In the genomic region with DNA sequence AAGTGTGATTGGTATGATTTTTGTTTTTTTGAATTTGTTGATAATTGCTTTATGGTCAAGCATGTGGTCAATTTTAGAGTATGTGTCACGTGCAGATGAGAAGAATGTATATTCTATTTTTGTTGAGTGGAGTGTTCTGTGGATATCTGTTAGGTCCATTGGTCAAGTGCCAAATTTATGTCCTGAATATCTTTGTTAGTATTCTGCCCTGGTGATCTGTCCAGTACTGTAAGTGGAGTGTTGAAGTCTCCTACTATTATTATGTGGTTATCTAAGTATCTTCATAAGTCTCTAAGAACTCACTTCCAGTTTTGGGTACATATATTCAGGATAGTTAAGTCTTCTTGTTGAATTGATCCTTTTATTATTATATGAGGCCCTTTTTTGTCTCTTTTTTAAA, we compare ENCODE assay signal across 25 cellular contexts.
DNase-seq lines count a peak whose midpoint lies in the region; ATAC-seq, FAIRE-seq and TF ChIP-seq lines count a peak whose summit lies in the region.
"Had no signal": no experiment of that assay in that cellular context is flagged by ENCODE, and none has a peak within 500 bp of the region (broad histone marks: within the 10 kb centered on the region; RNA-seq: fewer than 3 reads in every experiment).

No MANE protein-coding gene starts in this region.

- TF ChIP-seq CTCF in heart left ventricle (IDR thresholded peaks at IDR 0.05) (no peak), left ventricle myocardium inferior (IDR thresholded peaks at IDR 0.05; ENCODE audit: borderline replicate concordance) (no peak), pancreas (IDR thresholded peaks at IDR 0.05) (no peak)

- H3K9me3 ChIP-seq in heart left ventricle = peaks cover 0 to 15% (median 0%) of the 10 kb centered on the region in 12 donors
- H3K9me3 ChIP-seq in left ventricle myocardium inferior (replicated peaks) = no peaks in the 10 kb centered on the region
- no peaks in the 10 kb centered on the region for H3K9me3 ChIP-seq in pancreas
- H3K9me3 ChIP-seq: BE2C had no signal

- no peaks in the 10 kb centered on the region for H3K9me3 Mint-ChIP-seq in immature natural killer cell

- H3K36me3 Mint-ChIP-seq in immature natural killer cell = no peaks in the 10 kb centered on the region
- H3K36me3 Mint-ChIP-seq: CD14-positive monocyte; CD4-positive, alpha-beta memory T cell had no signal

- H3K27ac ChIP-seq in heart left ventricle (no peak overlapping the region), left ventricle myocardium inferior (replicated peaks) (no peak overlapping the region), pancreas (no peak overlapping the region)
- H3K27ac ChIP-seq: BLaER1 had no signal

- H3K4me3 ChIP-seq in heart left ventricle (no peak overlapping the region), left ventricle myocardium inferior (no peak overlapping the region), pancreas (no peak overlapping the region)
- H3K4me3 ChIP-seq: BLaER1, GM12878 had no signal

- intact Hi-C loops in heart left ventricle (cut with DNase I) (no loop called here), left ventricle myocardium inferior (cut with micrococcal nuclease) (no loop called here), pancreas (cut with DNase I) (no loop called here)

- H3K4me1 ChIP-seq in heart left ventricle (no peaks in the 10 kb centered on the region), left ventricle myocardium inferior (no peaks in the 10 kb centered on the region), pancreas (no peaks in the 10 kb centered on the region)
- H3K4me1 ChIP-seq: BE2C, BLaER1 had no signal

- ATAC-seq in heart left ventricle (peak in 3 of 4 donors; percentile 50 to 61 (median 54)), pancreas (no peak)
- ATAC-seq: GM12878 had no signal

- H3K27me3 Mint-ChIP-seq in immature natural killer cell (ENCODE audit: low read depth in 3 of 3) = peaks cover 0 to 2% (median 0%) of the 10 kb centered on the region in 3 donors
- H3K27me3 Mint-ChIP-seq: CD4-positive, CD25-positive, alpha-beta regulatory T cell; CD8-positive, alpha-beta memory T cell had no signal

- TF ChIP-seq POLR2A in heart left ventricle (IDR thresholded peaks at IDR 0.05) = no peak

- H3K27ac Mint-ChIP-seq in immature natural killer cell = no peak overlapping the region
- H3K27ac Mint-ChIP-seq: CD14-positive monocyte; CD4-positive, CD25-positive, alpha-beta regulatory T cell; CD8-positive, alpha-beta memory T cell had no signal

- H3K36me3 ChIP-seq in heart left ventricle (no peaks in the 10 kb centered on the region), left ventricle myocardium inferior (no peaks in the 10 kb centered on the region), pancreas (no peaks in the 10 kb centered on the region)
- H3K36me3 ChIP-seq: BE2C, BLaER1 had no signal

- peak; percentile 53 for FAIRE-seq in islet of Langerhans (lab: Jason Lieb, UNC)
- peak; percentile 80 for FAIRE-seq in pancreas (lab: Jason Lieb, UNC)
- FAIRE-seq: A204.1, GM12878, GM12892 had no signal

- 19 to 39% (median 29%) methylated on average over 1 of the region's 1 CpG for WGBS in heart left ventricle, 4 donors
- WGBS in pancreas, 2 donors = 51 to 80% methylated on average over 1 of the region's 1 CpG

- no peaks in the 10 kb centered on the region for H3K4me1 Mint-ChIP-seq in immature natural killer cell
- H3K4me1 Mint-ChIP-seq: CD14-positive monocyte; CD4-positive, alpha-beta memory T cell; CD8-positive, alpha-beta memory T cell had no signal

- H3K27me3 ChIP-seq in heart left ventricle = no peaks in the 10 kb centered on the region
- H3K27me3 ChIP-seq in left ventricle myocardium inferior (ENCODE audit: low read depth) = no peaks in the 10 kb centered on the region
- no peaks in the 10 kb centered on the region for H3K27me3 ChIP-seq in pancreas
- H3K27me3 ChIP-seq: BE2C had no signal

- DNase-seq in heart left ventricle (no peak), left ventricle myocardium inferior (no peak), pancreas (no peak), immature natural killer cell (no peak)
- DNase-seq: 8988T; ACHN; BE2C; C1 segment of cervical spinal cord; CD4-positive, alpha-beta memory T cell; CD4-positive, CD25-positive, alpha-beta regulatory T cell; CD8-positive, alpha-beta memory T cell; COR-L47; DMS 273 treated with DMSO at 0.1 percent for 48 hours; DMS153; DMS53; DMS79; DND-41; EL; GDM1 had no signal

- H3K4me3 Mint-ChIP-seq in immature natural killer cell = no peak overlapping the region
- H3K4me3 Mint-ChIP-seq: CD14-positive monocyte; CD4-positive, alpha-beta memory T cell; CD4-positive, CD25-positive, alpha-beta regulatory T cell; CD8-positive, alpha-beta memory T cell had no signal

Comparison
In these comparisons a context has a peak if more than half of its experiments do, and no peak if none do; other contexts are left out.
1. ATAC-seq: peak in heart left ventricle (3 of 4); none in pancreas (0 of 4).